ENCODE assay signal across 8 cellular contexts in the genomic region with DNA sequence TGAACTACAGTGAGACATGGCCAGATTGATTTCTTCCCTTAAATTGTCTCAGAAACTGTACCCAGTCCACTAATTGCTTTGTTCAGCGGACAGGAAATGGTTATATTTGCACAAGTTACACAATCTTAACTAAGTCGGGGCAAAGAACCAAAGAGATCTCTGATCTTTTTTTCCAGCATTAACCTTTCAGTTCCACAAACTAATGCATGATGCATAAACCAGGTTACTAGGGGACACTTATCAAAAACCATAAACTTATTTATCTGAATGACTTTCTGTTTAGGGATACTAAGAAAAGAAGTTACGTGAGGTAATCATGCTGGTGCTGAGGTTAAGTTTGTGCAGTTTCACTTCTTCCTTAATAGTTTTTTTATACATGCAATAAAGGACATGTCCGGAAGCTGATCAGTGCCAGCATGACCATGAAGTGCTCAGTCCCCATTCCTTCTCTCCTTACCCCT. TPM values are rescaled to one million over a fixed set of nuclear protein-coding genes. Genes with fewer than 3 reads are reported as not detected.
DNase-seq lines count a peak whose midpoint lies in the region; ATAC-seq and TF ChIP-seq lines count a peak whose summit lies in the region.

No MANE protein-coding gene starts in this region.

- H3K4me1 ChIP-seq in Peyer's patch (peaks cover 0 to 46% (median 4%) of the 10 kb centered on the region in 4 donors), hepatocyte (ENCODE audit: insufficient read depth) (peaks cover 24% of the 10 kb centered on the region)

- H3K27ac ChIP-seq in Peyer's patch (peak overlapping the region in 3 of 4 donors; percentile 28 to 53 (median 39)), hepatocyte (peak overlapping the region; percentile 20)

- no peaks in the 10 kb centered on the region for H3K9me3 Mint-ChIP-seq in activated T-helper 2 cell treated with anti-CD3 and anti-CD28 coated beads, Interferon-gamma antibody, Interleukin-2, Interleukin-4, amounts not matched to agents 10 μg/mL and 5 μg/mL and 100 μg/mL, durations not matched to agents 14 hours and 24 hours and 36 hours

- H3K36me3 Mint-ChIP-seq in activated T-helper 2 cell treated with anti-CD3 and anti-CD28 coated beads, Interferon-gamma antibody, Interleukin-2, Interleukin-4, amounts not matched to agents 10 μg/mL and 5 μg/mL and 100 μg/mL, durations not matched to agents 14 hours and 24 hours and 36 hours (ENCODE audit: low read depth), result peaks cover 20% of the 10 kb centered on the region

- ATAC-seq in GM18870 (IDR thresholded peaks at IDR 0.05; ENCODE audit: unreplicated experiment) (peak; percentile 87), HG02885 (IDR thresholded peaks at IDR 0.05; ENCODE audit: poor library complexity, unreplicated experiment) (peak; percentile 93)

- H3K4me2 ChIP-seq in hepatocyte, result peak overlapping the region; percentile 41

- peaks cover 91% of the 10 kb centered on the region for H3K79me2 ChIP-seq in hepatocyte

- H2AFZ ChIP-seq in hepatocyte, result no peak overlapping the region

- no peak overlapping the region for H3K27ac Mint-ChIP-seq in activated T-helper 2 cell treated with anti-CD3 and anti-CD28 coated beads, Interferon-gamma antibody, Interleukin-2, Interleukin-4, amounts not matched to agents 10 μg/mL and 5 μg/mL and 100 μg/mL, durations not matched to agents 14 hours and 24 hours and 36 hours

- DNase-seq in Peyer's patch (peak in 1 of 3 donors; percentile 21), hepatocyte (ENCODE audit: low spot score) (peak; percentile 39), inferior parietal cortex (ENCODE audit: extremely low spot score) (no peak), NCI-H82 treated with DMSO at 0.1 percent for 48 hours (lab: John Stamatoyannopoulos, UW; ENCODE audit: unreplicated experiment) (no peak), DMS114 treated with DMSO at 0.1 percent for 48 hours (lab: John Stamatoyannopoulos, UW; ENCODE audit: unreplicated experiment) (no peak)
- DNase-seq in activated T-helper 2 cell treated with anti-CD3 and anti-CD28 coated beads, Interferon-gamma antibody, Interleukin-2, Interleukin-4, amounts not matched to agents 10 μg/mL and 5 μg/mL and 100 μg/mL, durations not matched to agents 14 hours and 24 hours and 36 hours (ENCODE audit: low spot score), result no peak

- intact Hi-C loops in activated T-helper 2 cell treated with anti-CD3 and anti-CD28 coated beads, Interferon-gamma antibody, Interleukin-2, Interleukin-4, amounts not matched to agents 10 μg/mL and 5 μg/mL and 100 μg/mL, durations not matched to agents 14 hours and 24 hours and 36 hours (cut with micrococcal nuclease), result no loop called here

- no peaks in the 10 kb centered on the region for H3K27me3 Mint-ChIP-seq in activated T-helper 2 cell treated with anti-CD3 and anti-CD28 coated beads, Interferon-gamma antibody, Interleukin-2, Interleukin-4, amounts not matched to agents 10 μg/mL and 5 μg/mL and 100 μg/mL, durations not matched to agents 14 hours and 24 hours and 36 hours (ENCODE audit: low read depth)

- H3K27me3 ChIP-seq in Peyer's patch (no peaks in the 10 kb centered on the region), hepatocyte (no peaks in the 10 kb centered on the region)

- 36% methylated on average over 4 of the region's 4 CpGs for WGBS in hepatocyte (ENCODE audit: low lambda C conversion rate, missing lambda C conversion rate)

- H3K9me3 ChIP-seq in Peyer's patch (no peaks in the 10 kb centered on the region), hepatocyte (ENCODE audit: low read depth) (no peaks in the 10 kb centered on the region)

- TF ChIP-seq CTCF in Peyer's patch (IDR thresholded peaks at IDR 0.05), result peak in 1 of 6 experiments; percentile 3
- TF ChIP-seq CTCF in hepatocyte (IDR thresholded peaks at IDR 0.05; ENCODE audit: poor library complexity), result no peak

- H3K4me3 ChIP-seq in Peyer's patch (peak overlapping the region in 3 of 4 donors; percentile 8 to 31 (median 9)), hepatocyte (no peak overlapping the region)

- no peak for TF ChIP-seq POLR2A in Peyer's patch (IDR thresholded peaks at IDR 0.05)

- no peak overlapping the region for H3K4me3 Mint-ChIP-seq in activated T-helper 2 cell treated with anti-CD3 and anti-CD28 coated beads, Interferon-gamma antibody, Interleukin-2, Interleukin-4, amounts not matched to agents 10 μg/mL and 5 μg/mL and 100 μg/mL, durations not matched to agents 14 hours and 24 hours and 36 hours (ENCODE audit: low read depth)

- H3K4me1 Mint-ChIP-seq in activated T-helper 2 cell treated with anti-CD3 and anti-CD28 coated beads, Interferon-gamma antibody, Interleukin-2, Interleukin-4, amounts not matched to agents 10 μg/mL and 5 μg/mL and 100 μg/mL, durations not matched to agents 14 hours and 24 hours and 36 hours (ENCODE audit: low read depth), result peaks cover 41% of the 10 kb centered on the region

- H3K9me2 ChIP-seq in hepatocyte (replicated peaks; ENCODE audit: insufficient read depth), result no peaks in the 10 kb centered on the region

- H3K36me3 ChIP-seq in Peyer's patch (no peaks in the 10 kb centered on the region), hepatocyte (replicated peaks; ENCODE audit: insufficient read depth, low read depth) (no peaks in the 10 kb centered on the region)

- H4K20me1 ChIP-seq in hepatocyte (ENCODE audit: insufficient read depth, poor library complexity, severe bottlenecking), result peaks cover 98% of the 10 kb centered on the region

RNA-seq across cellular contexts. Expression of a gene that starts 22.4 kb away (rescaled TPM):
- total RNA-seq in Peyer's patch (10 to 100 TPM; 28.7 to 74.3 (median 54.6) TPM), hepatocyte (91.9 and 113 TPM in 2 replicates)
- polyA plus RNA-seq in hepatocyte, result 61.2 and 66.3 TPM in 2 replicates
- total RNA-seq in activated T-helper 2 cell treated with anti-CD3 and anti-CD28 coated beads, Interferon-gamma antibody, Interleukin-2, Interleukin-4, amounts not matched to agents 10 μg/mL and 5 μg/mL and 100 μg/mL, durations not matched to agents 14 hours and 24 hours and 36 hours, result 24.7 and 26.9 TPM in 2 replicates
